In genomic region chr6:154800338-154800737, GRCh38 we compare ENCODE assay signal across 1 cellular context.
TF ChIP-seq lines count a peak whose summit lies in the region.

No MANE protein-coding gene starts in this region.

TF ChIP-seq in WTC11, 78 proteins besides CTCF, POLR2A, EP300 and RAD21 (continued from another document):
- no peak for TF ChIP-seq ZNF532 (CRISPR knock-in tag; IDR thresholded peaks at IDR 0.05; ENCODE audit: borderline replicate concordance)
- TF ChIP-seq AR (CRISPR knock-in tag; IDR thresholded peaks at IDR 0.05), result no peak
- TF ChIP-seq ZNF423 (CRISPR knock-in tag; IDR thresholded peaks at IDR 0.05), result no peak
- no peak for TF ChIP-seq ESRRA (CRISPR knock-in tag; IDR thresholded peaks at IDR 0.05; ENCODE audit: borderline replicate concordance)
- no peak for TF ChIP-seq USF1 (CRISPR knock-in tag; IDR thresholded peaks at IDR 0.05)
- TF ChIP-seq ZNF121 (CRISPR knock-in tag; IDR thresholded peaks at IDR 0.05), result no peak
- no peak for TF ChIP-seq FOXJ3 (CRISPR knock-in tag; IDR thresholded peaks at IDR 0.05; ENCODE audit: borderline replicate concordance)
- no peak for TF ChIP-seq SMAD3 (CRISPR knock-in tag; IDR thresholded peaks at IDR 0.05; ENCODE audit: borderline replicate concordance)
- no peak for TF ChIP-seq EMX1 (CRISPR knock-in tag; IDR thresholded peaks at IDR 0.05)
- TF ChIP-seq ZNF512 (CRISPR knock-in tag; IDR thresholded peaks at IDR 0.05; ENCODE audit: borderline replicate concordance), result no peak
- TF ChIP-seq CDX4 (CRISPR knock-in tag; IDR thresholded peaks at IDR 0.05; ENCODE audit: borderline replicate concordance), result no peak
- TF ChIP-seq TCF7 (CRISPR knock-in tag; IDR thresholded peaks at IDR 0.05; ENCODE audit: low read depth), result no peak
- TF ChIP-seq ZSCAN18 (CRISPR knock-in tag; IDR thresholded peaks at IDR 0.05), result no peak
- no peak for TF ChIP-seq NFYB (CRISPR knock-in tag; conservative IDR thresholded peaks at IDR 0.05; ENCODE audit: low read depth)
